ENCODE assay signal across 11 cellular contexts in the genomic region with DNA sequence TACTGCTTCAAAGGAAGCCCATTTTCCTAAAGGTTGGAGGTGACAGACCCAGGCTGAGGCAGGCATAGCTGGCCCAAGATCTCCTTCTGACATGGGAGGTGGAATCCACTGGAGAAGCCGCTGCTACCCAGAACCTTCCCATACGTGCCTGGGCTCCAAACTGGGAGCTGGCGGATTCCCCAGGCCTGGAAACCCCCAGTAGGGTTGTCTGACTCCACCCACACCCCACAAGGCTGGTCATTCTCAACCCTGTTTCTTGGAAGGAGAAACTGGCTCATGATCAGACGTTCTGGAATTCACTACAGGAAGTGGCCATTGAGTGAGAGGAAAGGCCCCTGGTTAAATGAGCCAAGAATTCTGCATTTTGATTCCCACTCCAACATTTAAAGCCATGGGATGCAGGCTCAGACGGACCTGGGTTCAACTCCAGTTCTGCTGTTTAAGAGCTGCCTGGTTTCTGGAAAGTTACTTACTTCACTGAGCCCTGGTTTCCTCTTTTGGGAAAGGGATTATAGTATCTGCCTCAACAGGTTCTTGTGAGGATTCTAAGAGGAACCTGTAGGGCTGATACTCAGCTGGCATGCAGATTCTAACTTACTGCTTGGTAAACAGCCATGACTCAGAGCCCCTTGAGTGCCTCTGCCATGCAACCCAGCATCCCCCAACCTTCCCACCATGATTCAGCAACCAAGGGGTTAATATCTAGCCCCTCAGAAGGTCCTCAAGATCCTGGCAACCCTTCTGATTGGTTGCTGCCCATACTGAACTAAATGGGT. TPM values are rescaled to one million over a fixed set of nuclear protein-coding genes. Genes with fewer than 3 reads are reported as not detected.
DNase-seq lines count a peak whose midpoint lies in the region; ATAC-seq, FAIRE-seq and TF ChIP-seq lines count a peak whose summit lies in the region.
"Had no signal": no experiment of that assay in that cellular context is flagged by ENCODE, and none has a peak within 500 bp of the region (broad histone marks: within the 10 kb centered on the region; RNA-seq: fewer than 3 reads in every experiment).

No MANE protein-coding gene starts in this region.

- H3K27me3 ChIP-seq in astrocyte (ENCODE audit: insufficient read depth, low read length) (no peaks in the 10 kb centered on the region), smooth muscle cell (ENCODE audit: low read depth) (no peaks in the 10 kb centered on the region)

- H3K4me3 Mint-ChIP-seq in astrocyte (ENCODE audit: unreplicated experiment) = peak overlapping the region; percentile 66
- no peak overlapping the region for H3K4me3 Mint-ChIP-seq in T-helper 17 cell
- no peak overlapping the region for H3K4me3 Mint-ChIP-seq in activated T-helper 1 cell treated with anti-CD3 and anti-CD28 coated beads, Interleukin-12 subunit alpha, Interleukin-12 subunit beta, Interleukin-2, Interleukin-4 antibody, amounts not matched to agents 30 ng/mL and 10 ng/mL and 1 ng/mL, durations not matched to agents 14 hours and 24 hours and 36 hours

- H3K9ac ChIP-seq in astrocyte (ENCODE audit: low read length) (peak overlapping the region; percentile 37), smooth muscle cell (ENCODE audit: low read depth) (peak overlapping the region; percentile 49)
- H3K9ac ChIP-seq: neural progenitor cell had no signal

- H2AFZ ChIP-seq in astrocyte (ENCODE audit: low read depth, low read length) (no peak overlapping the region), smooth muscle cell (ENCODE audit: low read depth) (no peak overlapping the region)
- H2AFZ ChIP-seq: neural progenitor cell had no signal

- H3K4me2 ChIP-seq in astrocyte (ENCODE audit: low read length) (peak overlapping the region; percentile 64), smooth muscle cell (peak overlapping the region; percentile 9)
- H3K4me2 ChIP-seq: neural progenitor cell had no signal

- peaks cover 3% of the 10 kb centered on the region for H3K36me3 Mint-ChIP-seq in astrocyte (ENCODE audit: low read depth, unreplicated experiment)
- H3K36me3 Mint-ChIP-seq in T-helper 17 cell (ENCODE audit: low read depth) = no peaks in the 10 kb centered on the region
- no peaks in the 10 kb centered on the region for H3K36me3 Mint-ChIP-seq in activated T-helper 1 cell treated with anti-CD3 and anti-CD28 coated beads, Interleukin-12 subunit alpha, Interleukin-12 subunit beta, Interleukin-2, Interleukin-4 antibody, amounts not matched to agents 30 ng/mL and 10 ng/mL and 1 ng/mL, durations not matched to agents 14 hours and 24 hours and 36 hours (ENCODE audit: low read depth)
- H3K36me3 Mint-ChIP-seq: neural progenitor cell had no signal

- no peaks in the 10 kb centered on the region for H3K79me2 ChIP-seq in astrocyte (ENCODE audit: insufficient read depth, low read length)
- H3K79me2 ChIP-seq in smooth muscle cell (ENCODE audit: low read depth) = no peaks in the 10 kb centered on the region

- H3K27me3 Mint-ChIP-seq in astrocyte (ENCODE audit: low read depth, unreplicated experiment) (peaks cover 30% of the 10 kb centered on the region), T-helper 17 cell (peaks cover 21% of the 10 kb centered on the region)
- peaks cover 7% of the 10 kb centered on the region for H3K27me3 Mint-ChIP-seq in activated T-helper 1 cell treated with anti-CD3 and anti-CD28 coated beads, Interleukin-12 subunit alpha, Interleukin-12 subunit beta, Interleukin-2, Interleukin-4 antibody, amounts not matched to agents 30 ng/mL and 10 ng/mL and 1 ng/mL, durations not matched to agents 14 hours and 24 hours and 36 hours (ENCODE audit: insufficient read depth)

- DNase-seq in HCEC 1CT (peak; percentile 52), astrocyte (ENCODE audit: low read depth) (peak; percentile 94), glomerular endothelial cell (ENCODE audit: extremely low read depth, low read depth, low spot score) (peak; percentile 56), smooth muscle cell (lab: John Stamatoyannopoulos, UW; ENCODE audit: unreplicated experiment) (no peak), HuH-7 (ENCODE audit: low spot score) (no peak), T-helper 17 cell (no peak), GM19238 (ENCODE audit: insufficient read length, low spot score) (no peak)
- no peak for DNase-seq in activated T-helper 1 cell treated with anti-CD3 and anti-CD28 coated beads, Interleukin-12 subunit alpha, Interleukin-12 subunit beta, Interleukin-2, Interleukin-4 antibody, amounts not matched to agents 30 ng/mL and 10 ng/mL and 1 ng/mL, durations not matched to agents 14 hours and 24 hours and 36 hours (ENCODE audit: low spot score)
- DNase-seq: activated CD4-positive, alpha-beta T cell treated with anti-CD3 and anti-CD28 coated beads, Interleukin-2, amount 50 U/mL, for 1 hour; NCI-H1092 had no signal

- intact Hi-C loops in activated T-helper 1 cell treated with anti-CD3 and anti-CD28 coated beads, Interleukin-12 subunit alpha, Interleukin-12 subunit beta, Interleukin-2, Interleukin-4 antibody, amounts not matched to agents 30 ng/mL and 10 ng/mL and 1 ng/mL, durations not matched to agents 14 hours and 24 hours and 36 hours (cut with micrococcal nuclease) = no loop called here

- H3K4me1 ChIP-seq in astrocyte (ENCODE audit: insufficient read depth, low read length) = peaks cover 36% of the 10 kb centered on the region
- peaks cover 30% of the 10 kb centered on the region for H3K4me1 ChIP-seq in smooth muscle cell (ENCODE audit: low read depth)

- 34% methylated on average over 5 of the region's 5 CpGs for WGBS in smooth muscle cell (ENCODE audit: low lambda C conversion rate)

- peak overlapping the region; percentile 35 for H3K27ac ChIP-seq in astrocyte (ENCODE audit: low read depth, low read length)
- peak overlapping the region; percentile 75 for H3K27ac ChIP-seq in smooth muscle cell (ENCODE audit: low read depth)
- H3K27ac ChIP-seq: neural progenitor cell had no signal

- peaks cover 2% of the 10 kb centered on the region for H3K9me3 Mint-ChIP-seq in astrocyte (ENCODE audit: unreplicated experiment)
- H3K9me3 Mint-ChIP-seq in activated T-helper 1 cell treated with anti-CD3 and anti-CD28 coated beads, Interleukin-12 subunit alpha, Interleukin-12 subunit beta, Interleukin-2, Interleukin-4 antibody, amounts not matched to agents 30 ng/mL and 10 ng/mL and 1 ng/mL, durations not matched to agents 14 hours and 24 hours and 36 hours = no peaks in the 10 kb centered on the region
- H3K9me3 Mint-ChIP-seq: neural progenitor cell had no signal

- no peaks in the 10 kb centered on the region for H3F3A ChIP-seq in smooth muscle cell (ENCODE audit: low read depth)

- H3K4me3 ChIP-seq in astrocyte (ENCODE audit: insufficient read depth, low read depth, low read length) (no peak overlapping the region), smooth muscle cell (no peak overlapping the region)
- H3K4me3 ChIP-seq: neural progenitor cell had no signal

- H3K9me3 ChIP-seq in astrocyte (ENCODE audit: insufficient read depth, low read depth, low read length) (no peaks in the 10 kb centered on the region), smooth muscle cell (replicated peaks; ENCODE audit: low read depth) (no peaks in the 10 kb centered on the region), T-helper 17 cell (ENCODE audit: control insufficient read depth, low read length, poor library complexity, severe bottlenecking) (no peaks in the 10 kb centered on the region)

- H3K36me3 ChIP-seq in astrocyte (ENCODE audit: insufficient read depth, low read length) (no peaks in the 10 kb centered on the region), smooth muscle cell (ENCODE audit: low read depth) (no peaks in the 10 kb centered on the region)
- H3K36me3 ChIP-seq: neural progenitor cell had no signal

- ATAC-seq in T-helper 17 cell = no peak

- no peak for TF ChIP-seq CTCF in astrocyte (IDR thresholded peaks at IDR 0.05; ENCODE audit: insufficient read depth, low read depth, low read length)
- no peak for TF ChIP-seq CTCF in smooth muscle cell (IDR thresholded peaks at IDR 0.05; ENCODE audit: borderline replicate concordance, insufficient read depth, poor library complexity, severe bottlenecking)

- H3K27ac Mint-ChIP-seq in astrocyte (ENCODE audit: unreplicated experiment) = peak overlapping the region; percentile 69
- H3K27ac Mint-ChIP-seq in T-helper 17 cell = no peak overlapping the region
- no peak overlapping the region for H3K27ac Mint-ChIP-seq in activated T-helper 1 cell treated with anti-CD3 and anti-CD28 coated beads, Interleukin-12 subunit alpha, Interleukin-12 subunit beta, Interleukin-2, Interleukin-4 antibody, amounts not matched to agents 30 ng/mL and 10 ng/mL and 1 ng/mL, durations not matched to agents 14 hours and 24 hours and 36 hours
- H3K27ac Mint-ChIP-seq: neural progenitor cell had no signal

- H3K4me1 Mint-ChIP-seq in astrocyte (ENCODE audit: low read depth, unreplicated experiment) (peaks cover 42% of the 10 kb centered on the region), T-helper 17 cell (peaks cover 22% of the 10 kb centered on the region)
- peaks cover 22% of the 10 kb centered on the region for H3K4me1 Mint-ChIP-seq in activated T-helper 1 cell treated with anti-CD3 and anti-CD28 coated beads, Interleukin-12 subunit alpha, Interleukin-12 subunit beta, Interleukin-2, Interleukin-4 antibody, amounts not matched to agents 30 ng/mL and 10 ng/mL and 1 ng/mL, durations not matched to agents 14 hours and 24 hours and 36 hours (ENCODE audit: low read depth)

- H4K20me1 ChIP-seq in astrocyte (ENCODE audit: insufficient read depth, low read length) = no peaks in the 10 kb centered on the region
- no peaks in the 10 kb centered on the region for H4K20me1 ChIP-seq in smooth muscle cell (ENCODE audit: low read depth)

- peak; percentile 47 for FAIRE-seq in astrocyte (lab: Jason Lieb, UNC)

RNA-seq across cellular contexts. Expression of a gene that starts 19.4 kb away (rescaled TPM):
- 57.9 and 69.6 TPM in 2 replicates for total RNA-seq in astrocyte
- 34.9 and 39.0 TPM in 2 replicates for total RNA-seq in glomerular endothelial cell
- 75.2 and 76.5 TPM in 2 replicates for total RNA-seq in smooth muscle cell
- polyA plus RNA-seq in smooth muscle cell = 122 and 144 TPM in 2 replicates
- not detected for total RNA-seq in T-helper 17 cell
- 0.91 and 1.1 TPM in 2 replicates for total RNA-seq in activated T-helper 1 cell treated with anti-CD3 and anti-CD28 coated beads, Interleukin-12 subunit alpha, Interleukin-12 subunit beta, Interleukin-2, Interleukin-4 antibody, amounts not matched to agents 30 ng/mL and 10 ng/mL and 1 ng/mL, durations not matched to agents 14 hours and 24 hours and 36 hours

Comparison
In these comparisons a context has a peak if more than half of its experiments do, and no peak if none do; other contexts are left out.
1. DNase-seq: peak in HCEC 1CT (single experiment), astrocyte (single experiment) and glomerular endothelial cell (single experiment); none in smooth muscle cell (single experiment), HuH-7 (single experiment), T-helper 17 cell (0 of 3), GM19238 (single experiment) and activated T-helper 1 cell treated with anti-CD3 and anti-CD28 coated beads, Interleukin-12 subunit alpha, Interleukin-12 subunit beta, Interleukin-2, Interleukin-4 antibody, amounts not matched to agents 30 ng/mL and 10 ng/mL and 1 ng/mL, durations not matched to agents 14 hours and 24 hours and 36 hours (single experiment).
2. RNA of a gene that starts 19.4 kb away (total RNA-seq): 75.2 to 76.5 TPM in smooth muscle cell, 57.9 to 69.6 TPM in astrocyte and 34.9 to 39.0 TPM in glomerular endothelial cell; 0.91 to 1.1 TPM in activated T-helper 1 cell treated with anti-CD3 and anti-CD28 coated beads, Interleukin-12 subunit alpha, Interleukin-12 subunit beta, Interleukin-2, Interleukin-4 antibody, amounts not matched to agents 30 ng/mL and 10 ng/mL and 1 ng/mL, durations not matched to agents 14 hours and 24 hours and 36 hours and not detected in T-helper 17 cell; every median in the first group is over 10 times any median in the second.